8 cellular contexts compared by ENCODE assay signal in genomic region chr2:218322756-218323525, GRCh38. TPM values are rescaled to one million over a fixed set of nuclear protein-coding genes. Genes with fewer than 3 reads are reported as not detected.
A peak's percentile ranks its signal among the peaks of the same experiment; 100 is the strongest.
DNase-seq lines count a peak whose midpoint lies in the region; ATAC-seq, FAIRE-seq and TF ChIP-seq lines count a peak whose summit lies in the region.

No MANE protein-coding gene starts in this region.

- no peak for FAIRE-seq in frontal cortex (lab: Jason Lieb, UNC)

- H3K27ac ChIP-seq in neuronal stem cell (replicated peaks; ENCODE audit: low read length) (peak overlapping the region; percentile 92), testis (peak overlapping the region; percentile 86 to 92)

- intact Hi-C loops in testis (cut with DNase I; ENCODE audit: low total_unique reads): no loop called here

- H3K27me3 Mint-ChIP-seq in IgD-negative memory B cell: no peaks in the 10 kb centered on the region

- H3K27me3 ChIP-seq in neuronal stem cell (ENCODE audit: control insufficient read depth in 3 of 3, insufficient read depth in 3 of 3, low read depth in 1 of 3, low read length in 3 of 3): peaks cover 0 to 41% (median 0%) of the 10 kb centered on the region in 3 experiments
- H3K27me3 ChIP-seq in testis: no peaks in the 10 kb centered on the region

- H3K79me1 ChIP-seq in neuronal stem cell (ENCODE audit: low read depth, low read length): no peaks in the 10 kb centered on the region

- peaks cover 9 to 30% (median 29%) of the 10 kb centered on the region in 3 donors for H3K4me1 Mint-ChIP-seq in IgD-negative memory B cell

- H3K4me3 ChIP-seq in neuronal stem cell (ENCODE audit: low read length in 2 of 2): peak overlapping the region; percentile 58 to 83
- peak overlapping the region; percentile 72 to 85 for H3K4me3 ChIP-seq in testis

- no peak overlapping the region for H2BK12ac ChIP-seq in neuronal stem cell (ENCODE audit: low read length)

- no peak overlapping the region for H2AK5ac ChIP-seq in neuronal stem cell (ENCODE audit: low read depth, low read length)

- no peak overlapping the region for H2BK120ac ChIP-seq in neuronal stem cell (ENCODE audit: low read depth, low read length)

- peak; percentile 70 for ATAC-seq in GM21529 (IDR thresholded peaks at IDR 0.05; ENCODE audit: unreplicated experiment)

- H2AFZ ChIP-seq in neuronal stem cell (ENCODE audit: low read length): peak overlapping the region; percentile 97

- no CpG with 5 or more reads among the region's 69 CpGs for WGBS in neuronal stem cell (ENCODE audit: extremely low coverage in 2 of 2, insufficient read length in 2 of 2, insufficient replicate concordance in 1 of 2), 2 donors
- WGBS in testis, 2 donors: 0% methylated on average over 16 to 57 of the region's 69 CpGs

- TF ChIP-seq POLR2A in testis (IDR thresholded peaks at IDR 0.05): no peak

- H3K4me3 Mint-ChIP-seq in IgD-negative memory B cell: peak overlapping the region; percentile 85 to 90 (median 88)

- H3K9me3 ChIP-seq in neuronal stem cell (replicated peaks in 1 of 2; ENCODE audit: control insufficient read depth in 2 of 2, insufficient read depth in 1 of 2, low read depth in 1 of 2, low read length in 2 of 2) (no peaks in the 10 kb centered on the region), testis (no peaks in the 10 kb centered on the region)

- H3K14ac ChIP-seq in neuronal stem cell (ENCODE audit: low read length): no peak overlapping the region

- H3K9ac ChIP-seq in neuronal stem cell (ENCODE audit: low read depth, low read length, poor library complexity): no peak overlapping the region

- H3K4me1 ChIP-seq in neuronal stem cell (ENCODE audit: control insufficient read depth in 2 of 2, insufficient read depth in 1 of 2, low read depth in 1 of 2, low read length in 2 of 2): peaks cover 13 to 27% of the 10 kb centered on the region in 2 donors
- peaks cover 48% of the 10 kb centered on the region for H3K4me1 ChIP-seq in testis

- no peak overlapping the region for H3K4ac ChIP-seq in neuronal stem cell (ENCODE audit: low read length)

- peak overlapping the region; percentile 1 for H2BK15ac ChIP-seq in neuronal stem cell (ENCODE audit: low read length)

- no peak overlapping the region for H4K91ac ChIP-seq in neuronal stem cell (ENCODE audit: low read depth, low read length, poor library complexity)

- H3K36me3 ChIP-seq in neuronal stem cell (replicated peaks in 1 of 2; ENCODE audit: control insufficient read depth in 2 of 2, insufficient read depth in 2 of 2, low read length in 2 of 2) (no peaks in the 10 kb centered on the region), testis (ENCODE audit: low read depth, missing control alignments) (no peaks in the 10 kb centered on the region)

- H3K36me3 Mint-ChIP-seq in IgD-negative memory B cell: no peaks in the 10 kb centered on the region

- no peak overlapping the region for H4K8ac ChIP-seq in neuronal stem cell (ENCODE audit: low read depth, low read length)

- peak; percentile 22 for DNase-seq in DMS153 (lab: John Stamatoyannopoulos, UW)
- peak; percentile 68 for DNase-seq in RKO (ENCODE audit: low spot score)
- DNase-seq in activated gamma-delta T cell treated with Interleukin-2 at 50 U/mL for 16 hours: peak; percentile 29
- peak; percentile 91 to 95 for DNase-seq in frontal cortex (ENCODE audit: low spot score in 2 of 2)
- DNase-seq in neuronal stem cell (ENCODE audit: low spot score): peak; percentile 96
- DNase-seq in testis: peak; percentile 92

- no peaks in the 10 kb centered on the region for H3K9me3 Mint-ChIP-seq in IgD-negative memory B cell

- no peak for TF ChIP-seq CTCF in testis (IDR thresholded peaks at IDR 0.05)

- peak overlapping the region; percentile 77 for H3K23ac ChIP-seq in neuronal stem cell (ENCODE audit: low read depth, low read length, poor library complexity)

- H2BK5ac ChIP-seq in neuronal stem cell (ENCODE audit: low read length): peak overlapping the region; percentile 95

- H3K18ac ChIP-seq in neuronal stem cell (ENCODE audit: low read length): peak overlapping the region; percentile 97

- H3K27ac Mint-ChIP-seq in IgD-negative memory B cell: peak overlapping the region in 1 of 3 donors; percentile 90

- H3K4me2 ChIP-seq in neuronal stem cell (ENCODE audit: insufficient read depth, low read length, poor library complexity, severe bottlenecking): peak overlapping the region; percentile 85

RNA-seq across cellular contexts. Expression of gene TMBIM1, which starts 30.6 kb away (rescaled TPM):
- polyA plus RNA-seq in IgD-negative memory B cell: 147 TPM
- total RNA-seq in frontal cortex: 9.4 TPM
- 10.4 TPM for polyA plus RNA-seq in neuronal stem cell (2013, experiment 1 of 2)
- 10.7 TPM for polyA plus RNA-seq in neuronal stem cell (2013, experiment 2 of 2)
- 10 to 100 TPM; 59.9 to 81.0 TPM for total RNA-seq in testis
- polyA plus RNA-seq in testis (ENCODE audit: insufficient read depth, low read depth, low replicate concordance): 77.6 TPM

RNA-seq across cellular contexts. Expression of gene CATIP, which starts 33.7 kb away (rescaled TPM):
- polyA plus RNA-seq in IgD-negative memory B cell (0.18 TPM), testis (ENCODE audit: insufficient read depth, low read depth, low replicate concordance) (19.6 TPM)
- total RNA-seq in frontal cortex (not detected), testis (1 to 10 TPM; 2.0 to 5.7 TPM)
- 0.66 TPM for polyA plus RNA-seq in neuronal stem cell (2013, experiment 1 of 2)
- 0.80 TPM for polyA plus RNA-seq in neuronal stem cell (2013, experiment 2 of 2)

RNA-seq across cellular contexts. Expression of gene PNKD, which starts 52.6 kb away (rescaled TPM):
- polyA plus RNA-seq in IgD-negative memory B cell (126 TPM), testis (ENCODE audit: insufficient read depth, low read depth, low replicate concordance) (90.7 TPM)
- total RNA-seq in frontal cortex (15.1 TPM), testis (10 to 100 TPM; 79.3 to 84.2 TPM)
- 58.6 TPM for polyA plus RNA-seq in neuronal stem cell (2013, experiment 1 of 2)
- 61.7 TPM for polyA plus RNA-seq in neuronal stem cell (2013, experiment 2 of 2)

RNA-seq across cellular contexts. Expression of gene AAMP, which starts 53.0 kb away (rescaled TPM):
- polyA plus RNA-seq in IgD-negative memory B cell (82.0 TPM), testis (ENCODE audit: insufficient read depth, low read depth, low replicate concordance) (112 TPM)
- total RNA-seq in frontal cortex (98.2 TPM), testis (100 to 1,000 TPM; 154 to 177 TPM)
- 45.1 TPM for polyA plus RNA-seq in neuronal stem cell (2013, experiment 1 of 2)
- polyA plus RNA-seq in neuronal stem cell (2013, experiment 2 of 2): 38.9 TPM

RNA-seq across cellular contexts. Expression of gene SLC11A1, which starts 59.1 kb away (rescaled TPM):
- polyA plus RNA-seq in IgD-negative memory B cell (1.3 TPM), testis (ENCODE audit: insufficient read depth, low read depth, low replicate concordance) (2.8 TPM)
- total RNA-seq in frontal cortex (0.82 TPM), testis (10 to 100 TPM; 12.7 to 32.3 TPM)
- 0.35 TPM for polyA plus RNA-seq in neuronal stem cell (2013, experiment 1 of 2)
- 0.06 TPM for polyA plus RNA-seq in neuronal stem cell (2013, experiment 2 of 2)

Comparison
In these comparisons a context has a peak if more than half of its experiments do, and no peak if none do; other contexts are left out.
1. Peak in every context shown above with its lines: DNase-seq, ATAC-seq, H3K4me3 ChIP-seq and H3K27ac ChIP-seq.
2. DNase-seq: peak in every context shown above with its lines; median percentile 96 in neuronal stem cell; 93 in frontal cortex; 92 in testis; 68 in RKO; 29 in activated gamma-delta T cell treated with Interleukin-2 at 50 U/mL for 16 hours; 22 in DMS153.